In genomic region chr14:58296731-58297130, GRCh38 we compare ENCODE assay signal across 8 cellular contexts. TPM values are rescaled to one million over a fixed set of nuclear protein-coding genes. Genes with fewer than 3 reads are reported as not detected.
A peak's percentile ranks its signal among the peaks of the same experiment; 100 is the strongest.
DNase-seq lines count a peak whose midpoint lies in the region; ATAC-seq, FAIRE-seq and TF ChIP-seq lines count a peak whose summit lies in the region.

No MANE protein-coding gene starts in this region.

- no peak for TF ChIP-seq EP300 in H1 (IDR thresholded peaks at IDR 0.05; ENCODE audit: borderline replicate concordance in 1 of 2, low read depth in 2 of 2, low read length in 2 of 2)

- no peak overlapping the region for H4K91ac ChIP-seq in H1 (replicated peaks; ENCODE audit: insufficient read length, low read length)

- DNase-seq in M059J (ENCODE audit: low read depth) (peak; percentile 31), H1 (ENCODE audit: low read depth in 1 of 2, low spot score in 2 of 2) (no peak), GM20000 (ENCODE audit: low spot score) (no peak), DMS53 (lab: John Stamatoyannopoulos, UW) (no peak), SHP77 treated with DMSO at 0.1 percent for 48 hours (lab: John Stamatoyannopoulos, UW) (no peak)

- TF ChIP-seq POLR2A in H1 (IDR thresholded peaks at IDR 0.05; ENCODE audit: control extremely low read depth in 1 of 2, low read depth in 2 of 2, low read length in 2 of 2) = no peak

- peaks cover 55 to 73% (median 58%) of the 10 kb centered on the region in 11 experiments; a peak in 21 of 22 replicates for H4K20me1 ChIP-seq in BLaER1 treated with 17β-estradiol and CSF1 and Interleukin-3, amounts not matched to agents 10 nM and 100 nM
- peaks cover 2 to 6% of the 10 kb centered on the region in 2 experiments for H4K20me1 ChIP-seq in H1 (replicated peaks in 1 of 2; ENCODE audit: control insufficient read depth in 1 of 2, insufficient read depth in 2 of 2, low read length in 2 of 2)

- H3K79me1 ChIP-seq in H1 (ENCODE audit: low read depth, low read length) = peaks cover 3% of the 10 kb centered on the region; the same call in 1 of the 2 replicates

- no peaks in the 10 kb centered on the region for H3K9me3 ChIP-seq in BLaER1 treated with 17β-estradiol and CSF1 and Interleukin-3, amounts not matched to agents 10 nM and 100 nM (replicated peaks in 1 of 11)
- H3K9me3 ChIP-seq in H1 (ENCODE audit: insufficient read depth in 2 of 2, low read depth in 1 of 2, low read length in 1 of 2) (no peaks in the 10 kb centered on the region), neuron (ENCODE audit: low read length) (no peaks in the 10 kb centered on the region)

- H3K18ac ChIP-seq in H1 (ENCODE audit: extremely low read depth, low read length) = no peak overlapping the region

- no peaks in the 10 kb centered on the region for H3K27me3 ChIP-seq in BLaER1 treated with 17β-estradiol and CSF1 and Interleukin-3, amounts not matched to agents 10 nM and 100 nM
- H3K27me3 ChIP-seq in H1 (replicated peaks in 1 of 4; ENCODE audit: control insufficient read depth in 3 of 4, extremely low read depth in 1 of 4, insufficient read depth in 3 of 4, low read length in 3 of 4) (no peaks in the 10 kb centered on the region), neuron (ENCODE audit: insufficient read depth, low read length) (no peaks in the 10 kb centered on the region)

- H3K56ac ChIP-seq in H1 (replicated peaks; ENCODE audit: insufficient read length, low read depth, low read length) = no peak overlapping the region

- H3K36me3 ChIP-seq in BLaER1 treated with 17β-estradiol and CSF1 and Interleukin-3, amounts not matched to agents 10 nM and 100 nM = peaks cover 40 to 53% (median 45%) of the 10 kb centered on the region in 11 experiments
- H3K36me3 ChIP-seq in H1 (ENCODE audit: control insufficient read depth in 2 of 4, insufficient read depth in 4 of 4, low read length in 3 of 4) = peaks cover 0 to 27% (median 9%) of the 10 kb centered on the region in 4 experiments; a peak in 7 of 8 replicates
- H3K36me3 ChIP-seq in neuron (ENCODE audit: insufficient read depth, low read length) = peaks cover 37% of the 10 kb centered on the region

- H2BK120ac ChIP-seq in H1 (replicated peaks; ENCODE audit: low read depth, low read length) = no peak overlapping the region

- no peak overlapping the region for H2BK5ac ChIP-seq in H1 (ENCODE audit: low read depth, low read length)

- no peak overlapping the region for H2BK12ac ChIP-seq in H1 (ENCODE audit: low read depth, low read length)

- no peak overlapping the region for H3K23ac ChIP-seq in H1 (ENCODE audit: insufficient read length)

- peak overlapping the region; percentile 71 to 94 (median 86) for H3K4me2 ChIP-seq in BLaER1 treated with 17β-estradiol and CSF1 and Interleukin-3, amounts not matched to agents 10 nM and 100 nM
- peak overlapping the region; percentile 71 to 87 for H3K4me2 ChIP-seq in H1 (ENCODE audit: insufficient read depth in 1 of 2, low read depth in 2 of 2, low read length in 2 of 2)

- no peak overlapping the region for H3K14ac ChIP-seq in H1 (ENCODE audit: insufficient read length)

- ATAC-seq in GM19455 (IDR thresholded peaks at IDR 0.05; ENCODE audit: unreplicated experiment) = no peak

- peaks cover 23 to 77% of the 10 kb centered on the region in 2 experiments for H3K79me2 ChIP-seq in H1 (ENCODE audit: control insufficient read depth in 1 of 2, insufficient read depth in 2 of 2, low read length in 2 of 2)

- peaks cover 5% of the 10 kb centered on the region for H3K23me2 ChIP-seq in H1 (ENCODE audit: low read depth, low read length)

- H3K4me3 ChIP-seq in BLaER1 treated with 17β-estradiol and CSF1 and Interleukin-3, amounts not matched to agents 10 nM and 100 nM = peak overlapping the region; percentile 76 to 99 (median 92)
- H3K4me3 ChIP-seq in H1 (ENCODE audit: extremely low read depth in 1 of 4, insufficient read depth in 2 of 4, low read depth in 3 of 4, low read length in 4 of 4) (peak overlapping the region; percentile 81 to 99 (median 92)), neuron (ENCODE audit: low read length) (peak overlapping the region; percentile 85)

- H3K9ac ChIP-seq in BLaER1 treated with 17β-estradiol and CSF1 and Interleukin-3, amounts not matched to agents 10 nM and 100 nM = peak overlapping the region; percentile 89 to 97 (median 93)
- H3K9ac ChIP-seq in H1 (replicated peaks in 1 of 4; ENCODE audit: extremely low read depth in 1 of 4, low read depth in 3 of 4, low read length in 3 of 4) = peak overlapping the region in 2 of 4 experiments; percentile 42 to 99; a peak in 3 of 7 replicates

- H2AFZ ChIP-seq in H1 (ENCODE audit: low read length) = no peak overlapping the region
- H2AFZ ChIP-seq in neuron (ENCODE audit: low read depth, low read length) = no peak overlapping the region

- TF ChIP-seq CTCF in H1 (IDR thresholded peaks at IDR 0.05; ENCODE audit: control extremely low read depth in 1 of 3, insufficient read depth in 1 of 3, low read depth in 1 of 3, low read length in 3 of 3) = no peak
- no peak for TF ChIP-seq CTCF in GM20000 (IDR thresholded peaks at IDR 0.05; ENCODE audit: extremely low read depth, missing control alignments)

- WGBS in H1 (ENCODE audit: extremely low coverage in 1 of 2, insufficient coverage in 1 of 2, insufficient read length in 1 of 2, insufficient replicate concordance in 2 of 2, low coverage in 1 of 2, low lambda C conversion rate in 2 of 2, missing lambda C conversion rate in 1 of 2), 2 experiments = 29% methylated on average over 3 of the region's 3 CpGs; no CpG with 5 or more reads in 1 of the 2 experiments

- H4K5ac ChIP-seq in H1 (ENCODE audit: insufficient read length, low read depth, low read length) = no peak overlapping the region

- no peak overlapping the region for H2AK5ac ChIP-seq in H1 (ENCODE audit: low read depth, low read length)

- no peak for TF ChIP-seq RAD21 in H1 (IDR thresholded peaks at IDR 0.05 in 1 of 2, conservative IDR thresholded peaks at IDR 0.05 in 1 of 2; ENCODE audit: low read depth in 2 of 2, low read length in 2 of 2)

- H3K4me1 ChIP-seq in BLaER1 treated with 17β-estradiol and CSF1 and Interleukin-3, amounts not matched to agents 10 nM and 100 nM = peaks cover 7 to 45% (median 23%) of the 10 kb centered on the region in 10 experiments
- H3K4me1 ChIP-seq in H1 (replicated peaks in 1 of 4; ENCODE audit: control insufficient read depth in 3 of 4, insufficient read depth in 4 of 4, low read length in 3 of 4) (peaks cover 0 to 3% (median 0%) of the 10 kb centered on the region in 4 experiments; a peak in 2 of 7 replicates), neuron (ENCODE audit: insufficient read depth, low read length) (peaks cover 19% of the 10 kb centered on the region)

- H2BK15ac ChIP-seq in H1 (ENCODE audit: low read length) = no peak overlapping the region

- no peak overlapping the region for H4K8ac ChIP-seq in H1 (ENCODE audit: extremely low read depth, insufficient read depth, low read length)

- FAIRE-seq in H1 (lab: Jason Lieb, UNC) = no peak

- no peak overlapping the region for H3K4ac ChIP-seq in H1 (replicated peaks; ENCODE audit: insufficient read length, low read depth, low read length)

- no peak overlapping the region for H2BK20ac ChIP-seq in H1 (ENCODE audit: low read length)

- peak overlapping the region; percentile 92 to 98 (median 96) for H3K27ac ChIP-seq in BLaER1 treated with 17β-estradiol and CSF1 and Interleukin-3, amounts not matched to agents 10 nM and 100 nM
- H3K27ac ChIP-seq in H1 (ENCODE audit: low read depth, low read length) = no peak overlapping the region

- CTCF ChIA-PET in H1 (lab: Charles Lee; ENCODE audit: partially characterized antibody) = no interaction called here

- POLR2A ChIA-PET in H1 (lab: Charles Lee; ENCODE audit: partially characterized antibody) = interaction anchor here (0.6 to 3.2 kb wide), 13 partner anchors 8 to 1186 kb away, joined by 3 to 34 read pairs (median 11); partner anchors contain the start of genes KIAA0586, PSMA3, TIMM9 and TOMM20L

TF ChIP-seq in H1, 55 proteins besides CTCF, POLR2A, EP300 and RAD21 (continues in another document):
- TF ChIP-seq SP4 (IDR thresholded peaks at IDR 0.05; ENCODE audit: low read length) (no peak), SIRT6 (IDR thresholded peaks at IDR 0.05; ENCODE audit: low read length) (no peak), USF2 (IDR thresholded peaks at IDR 0.05; ENCODE audit: low read length) (no peak), TEAD4 (IDR thresholded peaks at IDR 0.05; ENCODE audit: low read depth, low read length) (no peak), KDM4A (IDR thresholded peaks at IDR 0.05; ENCODE audit: low read depth, low read length, severe bottlenecking) (no peak), RBBP5 (IDR thresholded peaks at IDR 0.05; ENCODE audit: borderline replicate concordance, low read depth, low read length) (no peak), BRCA1 (IDR thresholded peaks at IDR 0.05; ENCODE audit: low read depth, low read length) (no peak), CREB1 (IDR thresholded peaks at IDR 0.05) (no peak)

RNA-seq across cellular contexts. Expression of gene ARID4A, which starts 1.6 kb away (rescaled TPM):
- 3.9 and 6.5 TPM in 2 replicates for total RNA-seq in M059J (2014; rRNA removed; shearing (Covaris generic))
- total RNA-seq in H1 (2021; fragmentation: NEBNext Ultra II Directional; extraction: Animal tissue kit (Norgen Biotek cat#: 25700)) = 12.6 and 14.6 TPM in 2 replicates
- 1.9 and 2.1 TPM in 2 replicates for polyA plus RNA-seq in H1 (2011; rRNA removed)
- 3.2 TPM for polyA plus RNA-seq in H1 (2011; cell fraction: cytosol; rRNA removed)
- polyA plus RNA-seq in H1 (2011; cell fraction: nucleus; rRNA removed) = 10.2 TPM
- polyA plus RNA-seq in H1 (2012, experiment 1 of 2) = 4.5 to 13.8 TPM (median 7.1 TPM) in 4 replicates
- 1.8 TPM for polyA plus RNA-seq in H1 (2012, experiment 2 of 2)
- polyA plus RNA-seq in H1 (2013, experiment 1 of 2) = 16.6 TPM
- 15.9 TPM for polyA plus RNA-seq in H1 (2013, experiment 2 of 2)
- 4.3 and 6.2 TPM in 2 replicates for polyA minus RNA-seq in H1 (2011; rRNA and poly(A)+ RNA removed)
- 2.9 TPM for polyA minus RNA-seq in H1 (2011; cell fraction: cytosol; rRNA and poly(A)+ RNA removed)
- polyA minus RNA-seq in H1 (2011; cell fraction: nucleus; rRNA and poly(A)+ RNA removed) = 24.6 TPM

RNA-seq across cellular contexts. Expression of gene PSMA3, which starts 52.1 kb away (rescaled TPM):
- 153 and 232 TPM in 2 replicates for total RNA-seq in M059J (2014; rRNA removed; shearing (Covaris generic))
- total RNA-seq in H1 (2021; fragmentation: NEBNext Ultra II Directional; extraction: Animal tissue kit (Norgen Biotek cat#: 25700)) = 283 and 285 TPM in 2 replicates
- 244 and 507 TPM in 2 replicates for polyA plus RNA-seq in H1 (2011; rRNA removed)
- polyA plus RNA-seq in H1 (2011; cell fraction: cytosol; rRNA removed) = 374 TPM
- polyA plus RNA-seq in H1 (2011; cell fraction: nucleus; rRNA removed) = 105 TPM
- polyA plus RNA-seq in H1 (2012, experiment 1 of 2) = 205 to 250 TPM (median 218 TPM) in 4 replicates
- polyA plus RNA-seq in H1 (2012, experiment 2 of 2) = 137 TPM
- 460 TPM for polyA plus RNA-seq in H1 (2013, experiment 1 of 2)
- 474 TPM for polyA plus RNA-seq in H1 (2013, experiment 2 of 2)
- polyA minus RNA-seq in H1 (2011; rRNA and poly(A)+ RNA removed) = 260 and 381 TPM in 2 replicates
- 64.0 TPM for polyA minus RNA-seq in H1 (2011; cell fraction: cytosol; rRNA and poly(A)+ RNA removed)
- 106 TPM for polyA minus RNA-seq in H1 (2011; cell fraction: nucleus; rRNA and poly(A)+ RNA removed)
